Comparison of ENCODE assay signal across 8 cellular contexts in the genomic region with DNA sequence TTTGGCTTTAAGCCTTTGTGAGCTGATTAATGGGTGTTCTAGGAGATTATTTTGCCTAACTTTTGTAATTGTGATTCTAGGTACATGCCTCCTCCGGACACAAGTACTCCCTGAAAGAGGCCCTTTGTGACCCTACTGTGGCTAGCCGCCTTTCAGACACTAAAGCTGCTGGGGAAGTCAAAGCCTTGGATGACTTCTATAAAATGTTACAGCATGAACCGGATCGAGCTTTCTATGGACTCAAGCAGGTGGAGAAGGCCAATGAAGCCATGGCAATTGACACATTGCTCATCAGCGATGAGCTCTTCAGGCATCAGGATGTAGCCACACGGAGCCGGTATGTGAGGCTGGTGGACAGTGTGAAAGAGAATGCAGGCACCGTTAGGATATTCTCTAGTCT. TPM values are rescaled to one million over a fixed set of nuclear protein-coding genes. Genes with fewer than 3 reads are reported as not detected.
DNase-seq lines count a peak whose midpoint lies in the region; ATAC-seq and TF ChIP-seq lines count a peak whose summit lies in the region.

No MANE protein-coding gene starts in this region.

- ATAC-seq in CD4-positive, alpha-beta T cell (ENCODE audit: poor library complexity): no peak
- ATAC-seq in GM18858 (IDR thresholded peaks at IDR 0.05; ENCODE audit: unreplicated experiment) (no peak), GM21447 (IDR thresholded peaks at IDR 0.05; ENCODE audit: unreplicated experiment) (no peak)

- intact Hi-C loops in CD4-positive, alpha-beta T cell (cut with DNase I, micrococcal nuclease): loop anchor here in 1 of 2 experiments (10.0 kb wide), 1 partner anchor 1503 kb away; no protein-coding TSS in a partner anchor
- intact Hi-C loops in testis (cut with DNase I; ENCODE audit: low total_unique reads): no loop called here

- POLR2A ChIA-PET in CD4-positive, alpha-beta T cell (lab: Charles Lee): interaction anchor here (0.9 to 2.8 kb wide), 3 partner anchors 19 to 76 kb away, joined by 3 to 6 read pairs (median 3); no protein-coding TSS in a partner anchor

- no peaks in the 10 kb centered on the region for H3K27me3 Mint-ChIP-seq in CD4-positive, alpha-beta T cell

- no peak overlapping the region for H3K27ac ChIP-seq in CD4-positive, alpha-beta T cell (ENCODE audit: low read depth, low read length)
- H3K27ac ChIP-seq in KMS-11 (peak overlapping the region; percentile 95), testis (peak overlapping the region in 1 of 2 donors; percentile 92)

- H3K36me3 ChIP-seq in KMS-11 (ENCODE audit: insufficient read depth) (peaks cover 14% of the 10 kb centered on the region), testis (ENCODE audit: low read depth, missing control alignments) (no peaks in the 10 kb centered on the region)

- WGBS in testis, 2 donors: 17 to 20% methylated on average over 8 of the region's 8 CpGs

- peaks cover 47% of the 10 kb centered on the region for H3K79me2 ChIP-seq in KMS-11 (ENCODE audit: insufficient read depth, low read depth)

- H3K4me3 ChIP-seq in KMS-11 (IDR thresholded peaks at IDR 0.05; ENCODE audit: insufficient read depth, low read depth, low read length) (peak overlapping the region; percentile 19), astrocyte of the cerebellum (ENCODE audit: low read depth, low read length) (peak overlapping the region; percentile 69), testis (peak overlapping the region; percentile 72 to 84)

- TF ChIP-seq POLR2A in testis (IDR thresholded peaks at IDR 0.05): no peak

- peak overlapping the region; percentile 88 for H3K27ac Mint-ChIP-seq in CD4-positive, alpha-beta T cell

- CTCF ChIA-PET in CD4-positive, alpha-beta T cell (lab: Charles Lee): interaction anchor here (2.8 kb wide), 1 partner anchor 108 kb away, joined by 10 read pairs; no protein-coding TSS in a partner anchor

- H3K9ac ChIP-seq in KMS-11: peak overlapping the region; percentile 96

- no peaks in the 10 kb centered on the region for H3K27me3 ChIP-seq in CD4-positive, alpha-beta T cell (ENCODE audit: control insufficient read depth, insufficient read depth, low read length)
- H3K27me3 ChIP-seq in KMS-11 (ENCODE audit: insufficient read depth, low read depth) (no peaks in the 10 kb centered on the region), testis (no peaks in the 10 kb centered on the region)

- no peak for DNase-seq in CD4-positive, alpha-beta T cell
- no peak for DNase-seq in astrocyte of the cerebellum (ENCODE audit: low read depth)
- DNase-seq in kidney tubule cell (ENCODE audit: low spot score): peak; percentile 59
- DNase-seq in testis: no peak
- DNase-seq in putamen (ENCODE audit: low spot score): no peak

- H4K20me1 ChIP-seq in KMS-11 (ENCODE audit: insufficient read depth): peaks cover 21% of the 10 kb centered on the region

- no peaks in the 10 kb centered on the region for H3K9me3 Mint-ChIP-seq in CD4-positive, alpha-beta T cell

- no peaks in the 10 kb centered on the region for H3K9me3 ChIP-seq in CD4-positive, alpha-beta T cell (ENCODE audit: control insufficient read depth, low read length)
- no peaks in the 10 kb centered on the region for H3K9me3 ChIP-seq in testis

- H2AFZ ChIP-seq in KMS-11 (ENCODE audit: low read depth): no peak overlapping the region

- peaks cover 22% of the 10 kb centered on the region for H3K36me3 Mint-ChIP-seq in CD4-positive, alpha-beta T cell (ENCODE audit: low read depth)

- H3K4me1 ChIP-seq in KMS-11 (ENCODE audit: low read depth, poor library complexity, severe bottlenecking): peaks cover 33% of the 10 kb centered on the region
- H3K4me1 ChIP-seq in testis: peaks cover 19% of the 10 kb centered on the region

- peaks cover 69% of the 10 kb centered on the region for H3K4me1 Mint-ChIP-seq in CD4-positive, alpha-beta T cell (ENCODE audit: low read depth)

- H3K4me2 ChIP-seq in KMS-11: peak overlapping the region; percentile 81

- no peak for TF ChIP-seq CTCF in CD4-positive, alpha-beta T cell (IDR thresholded peaks at IDR 0.05)
- TF ChIP-seq CTCF in KMS-11 (conservative IDR thresholded peaks at IDR 0.05; ENCODE audit: low read depth, low read length) (no peak), astrocyte of the cerebellum (IDR thresholded peaks at IDR 0.05; ENCODE audit: low read depth, low read length, missing control alignments) (no peak), testis (IDR thresholded peaks at IDR 0.05) (no peak)

- in situ Hi-C loops in astrocyte of the cerebellum (cut with HindIII; ENCODE audit: low sequenced_read_pairs): no loop called here

- peak overlapping the region; percentile 98 for H3K4me3 Mint-ChIP-seq in CD4-positive, alpha-beta T cell

RNA-seq across cellular contexts. Expression of a gene that starts 13.6 kb away (rescaled TPM):
- 1 to 10 TPM in 1 of 2 experiments, under 1 TPM in 1; 0.74 to 1.3 TPM for total RNA-seq in CD4-positive, alpha-beta T cell
- total RNA-seq in testis: 1 to 10 TPM; 7.3 to 8.1 TPM
- 7.5 TPM for polyA plus RNA-seq in testis (ENCODE audit: insufficient read depth, low read depth, low replicate concordance)

RNA-seq across cellular contexts. Expression of a gene that starts 13.6 kb away (rescaled TPM):
- total RNA-seq in CD4-positive, alpha-beta T cell: 1 to 10 TPM; 4.3 to 4.5 TPM
- total RNA-seq in testis: 1 to 10 TPM; 9.0 to 9.4 TPM
- 10.6 TPM for polyA plus RNA-seq in testis (ENCODE audit: insufficient read depth, low read depth, low replicate concordance)

Comparison
In these comparisons a context has a peak if more than half of its experiments do, and no peak if none do; other contexts are left out.
1. H3K4me3 ChIP-seq: peak in every context shown above with its lines; median percentile 78 in testis; 69 in astrocyte of the cerebellum; 19 in KMS-11.